Comparison of ENCODE assay signal across 10 cellular contexts in the genomic region with DNA sequence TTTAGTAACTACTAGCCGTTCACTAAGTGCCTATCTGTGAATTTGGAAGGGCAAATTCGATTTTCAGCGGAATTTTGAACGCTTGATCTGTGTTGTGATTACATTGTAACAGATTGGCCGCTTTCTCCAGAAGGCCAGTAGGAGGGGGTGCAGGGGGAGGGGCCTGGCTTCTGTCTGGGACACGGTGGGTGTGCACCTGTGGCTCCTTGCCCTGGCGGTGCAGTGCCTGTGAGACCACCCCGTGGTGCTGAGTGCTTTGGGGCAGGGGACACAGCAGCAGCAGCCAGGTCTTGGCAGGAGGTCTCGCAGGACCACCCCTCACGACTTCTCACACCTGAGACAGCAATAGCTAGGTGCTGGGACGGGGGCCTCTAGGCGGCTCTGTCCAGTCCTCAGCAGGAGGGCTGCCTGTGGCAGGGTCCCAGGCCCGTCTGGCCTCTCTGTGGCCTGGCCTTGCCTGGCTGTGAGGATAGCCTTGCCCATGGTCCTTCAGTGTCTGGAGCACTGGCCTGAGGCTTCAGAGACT. TPM values are rescaled to one million over a fixed set of nuclear protein-coding genes. Genes with fewer than 3 reads are reported as not detected.
DNase-seq lines count a peak whose midpoint lies in the region; ATAC-seq and TF ChIP-seq lines count a peak whose summit lies in the region.
"Had no signal": no experiment of that assay in that cellular context is flagged by ENCODE, and none has a peak within 500 bp of the region (broad histone marks: within the 10 kb centered on the region; RNA-seq: fewer than 3 reads in every experiment).

No MANE protein-coding gene starts in this region.

- H3K4me3 Mint-ChIP-seq in H9 (peak overlapping the region; percentile 95 to 99), WTC11 (peak overlapping the region; percentile 90)

- peak overlapping the region; percentile 71 for H3K9ac ChIP-seq in H9 (ENCODE audit: extremely low read depth, insufficient read length, low read length)
- H3K9ac ChIP-seq in skeletal muscle tissue (ENCODE audit: low read depth in 1 of 3, low read length in 3 of 3), result peak overlapping the region; percentile 71 to 86 (median 85)

- no peak overlapping the region for H2BK12ac ChIP-seq in H9 (ENCODE audit: insufficient read length, low read depth, low read length)

- WGBS in H9 (ENCODE audit: extremely low coverage, insufficient read length, low lambda C conversion rate), result no CpG with 5 or more reads among the region's 13 CpGs

- H3K79me1 ChIP-seq in H9 (ENCODE audit: insufficient read depth, low read depth, low read length, poor library complexity, severe bottlenecking), result peaks cover 9% of the 10 kb centered on the region

- H2BK5ac ChIP-seq in H9 (ENCODE audit: insufficient read length, low read length), result no peak overlapping the region

- TF ChIP-seq CTCF in H9 (conservative IDR thresholded peaks at IDR 0.05), result no peak
- TF ChIP-seq CTCF in WTC11 (IDR thresholded peaks at IDR 0.05), result no peak
- no peak for TF ChIP-seq CTCF in right atrium auricular region (IDR thresholded peaks at IDR 0.05)

- H4K91ac ChIP-seq in H9 (ENCODE audit: insufficient read length, low read depth, low read length), result no peak overlapping the region

- H3K27ac Mint-ChIP-seq in H9, result peak overlapping the region in 2 of 3 experiments; percentile 28 to 97; a peak in 1 of 7 replicates
- H3K27ac Mint-ChIP-seq in WTC11, result peak overlapping the region; percentile 89

- H2AK5ac ChIP-seq in H9 (ENCODE audit: insufficient read length, low read length), result no peak overlapping the region

- no peak overlapping the region for H3K23ac ChIP-seq in H9 (ENCODE audit: insufficient read length, low read depth, low read length)

- H4K8ac ChIP-seq in H9 (replicated peaks; ENCODE audit: insufficient read length, low read depth, low read length), result no peak overlapping the region

- H3K4me1 ChIP-seq in H9 (ENCODE audit: insufficient read depth, low read length) (no peaks in the 10 kb centered on the region; the same call in 1 of the 2 replicates), right atrium auricular region (peaks cover 0 to 36% of the 10 kb centered on the region in 2 donors), skeletal muscle tissue (ENCODE audit: control insufficient read depth in 3 of 3, insufficient read depth in 3 of 3, low read length in 3 of 3) (peaks cover 30 to 50% (median 33%) of the 10 kb centered on the region in 3 donors)

- H3K4me3 ChIP-seq in right atrium auricular region, result peak overlapping the region; percentile 76 to 77
- peak overlapping the region; percentile 75 to 90 (median 87) for H3K4me3 ChIP-seq in skeletal muscle tissue (ENCODE audit: low read length in 3 of 3)

- H3K4me1 Mint-ChIP-seq in H9 (peaks cover 13 to 22% of the 10 kb centered on the region in 2 experiments), WTC11 (peaks cover 8% of the 10 kb centered on the region)

- no peaks in the 10 kb centered on the region for H3K27me3 Mint-ChIP-seq in H9 (ENCODE audit: low read depth)
- no peaks in the 10 kb centered on the region for H3K27me3 Mint-ChIP-seq in WTC11 (ENCODE audit: low read depth)

- DNase-seq in H9 (no peak), WTC11 (ENCODE audit: low spot score) (no peak), right atrium auricular region (ENCODE audit: low spot score) (no peak), CD1c-positive myeloid dendritic cell (ENCODE audit: extremely low spot score) (no peak), AG08396 (ENCODE audit: low spot score) (no peak), kidney tubule cell (ENCODE audit: low spot score) (no peak)

- no peak overlapping the region for H3K27ac ChIP-seq in H9 (ENCODE audit: insufficient read length, low read depth, low read length)
- H3K27ac ChIP-seq in right atrium auricular region, result peak overlapping the region; percentile 71 to 81
- H3K27ac ChIP-seq in skeletal muscle tissue (ENCODE audit: low read depth, low read length), result no peak overlapping the region

- H3T11ph ChIP-seq in H9 (ENCODE audit: low read length), result no peak overlapping the region

- no peak overlapping the region for H4K5ac ChIP-seq in H9 (ENCODE audit: insufficient read length, low read depth, low read length)

- H3K9me3 Mint-ChIP-seq in H9 (peaks cover 4 to 6% of the 10 kb centered on the region in 2 experiments), WTC11 (no peaks in the 10 kb centered on the region)

- no peak overlapping the region for H2BK15ac ChIP-seq in H9 (ENCODE audit: low read depth, low read length)

- CTCF ChIA-PET in WTC11 (lab: Charles Lee), result interaction anchor here (0.5 kb wide), 1 partner anchor 102 kb away, joined by 4 read pairs; no protein-coding TSS in a partner anchor

- ATAC-seq in WTC11, result no peak
- ATAC-seq in GM18502 (IDR thresholded peaks at IDR 0.05; ENCODE audit: poor library complexity, unreplicated experiment), result no peak

- H2BK120ac ChIP-seq in H9 (ENCODE audit: low read depth, low read length, poor library complexity, severe bottlenecking), result no peak overlapping the region

- H3K9me3 ChIP-seq in H9 (ENCODE audit: control insufficient read depth, low read depth, low read length) (no peaks in the 10 kb centered on the region), right atrium auricular region (no peaks in the 10 kb centered on the region), skeletal muscle tissue (ENCODE audit: control insufficient read depth in 3 of 3, low read length in 3 of 3) (no peaks in the 10 kb centered on the region)

- H3K27me3 ChIP-seq in H9 (ENCODE audit: insufficient read depth, low read length), result no peaks in the 10 kb centered on the region
- no peaks in the 10 kb centered on the region for H3K27me3 ChIP-seq in right atrium auricular region
- H3K27me3 ChIP-seq in skeletal muscle tissue (ENCODE audit: control insufficient read depth in 3 of 3, insufficient read depth in 3 of 3, low read length in 3 of 3), result no peaks in the 10 kb centered on the region

- H3K18ac ChIP-seq in H9 (ENCODE audit: insufficient read length, low read depth, low read length), result no peak overlapping the region

- peaks cover 13% of the 10 kb centered on the region for H3K23me2 ChIP-seq in H9 (ENCODE audit: insufficient read length, low read depth, low read length, poor library complexity, severe bottlenecking)

- peaks cover 26 to 44% (median 39%) of the 10 kb centered on the region in 3 experiments for H3K36me3 Mint-ChIP-seq in H9 (ENCODE audit: insufficient read depth in 1 of 3, low read depth in 3 of 3)
- peaks cover 21% of the 10 kb centered on the region for H3K36me3 Mint-ChIP-seq in WTC11

- peaks cover 47% of the 10 kb centered on the region for H3K79me2 ChIP-seq in H9 (ENCODE audit: insufficient read depth, low read length)

- H3K14ac ChIP-seq in H9 (ENCODE audit: insufficient read depth, low read length), result no peak overlapping the region

- no peak overlapping the region for H3K4ac ChIP-seq in H9 (ENCODE audit: low read depth, low read length)

- H2BK20ac ChIP-seq in H9 (ENCODE audit: low read depth, low read length, poor library complexity, severe bottlenecking), result no peak overlapping the region

- peak overlapping the region; percentile 98 for H3K4me2 ChIP-seq in H9 (ENCODE audit: insufficient read depth, insufficient read length, low read length)

- no peak overlapping the region for H3K56ac ChIP-seq in H9 (ENCODE audit: insufficient read length, low read depth, low read length)

- H3K36me3 ChIP-seq in right atrium auricular region (peaks cover 26% of the 10 kb centered on the region), skeletal muscle tissue (ENCODE audit: control insufficient read depth in 3 of 3, insufficient read depth in 3 of 3, low read length in 3 of 3) (peaks cover 17 to 27% (median 23%) of the 10 kb centered on the region in 3 donors)

- POLR2A ChIA-PET in WTC11 (lab: Charles Lee), result no interaction called here

- H4K20me1 ChIP-seq in H9 (ENCODE audit: control insufficient read depth, insufficient read depth, insufficient read length), result peaks cover 5% of the 10 kb centered on the region

- H2AFZ ChIP-seq in H9 (ENCODE audit: low read length), result no peak overlapping the region

TF ChIP-seq in WTC11, 78 proteins besides CTCF, POLR2A, EP300 and RAD21 (continues in another document):
- no peak for TF ChIP-seq ZNF121 (CRISPR knock-in tag; IDR thresholded peaks at IDR 0.05)
- TF ChIP-seq CBFB (CRISPR knock-in tag; IDR thresholded peaks at IDR 0.05; ENCODE audit: low read depth), result no peak
- no peak for TF ChIP-seq ESRRA (CRISPR knock-in tag; IDR thresholded peaks at IDR 0.05; ENCODE audit: borderline replicate concordance)
- no peak for TF ChIP-seq RORB (CRISPR knock-in tag; IDR thresholded peaks at IDR 0.05)
- TF ChIP-seq FOXJ3 (CRISPR knock-in tag; IDR thresholded peaks at IDR 0.05; ENCODE audit: borderline replicate concordance), result no peak
- TF ChIP-seq, protein P1, sequence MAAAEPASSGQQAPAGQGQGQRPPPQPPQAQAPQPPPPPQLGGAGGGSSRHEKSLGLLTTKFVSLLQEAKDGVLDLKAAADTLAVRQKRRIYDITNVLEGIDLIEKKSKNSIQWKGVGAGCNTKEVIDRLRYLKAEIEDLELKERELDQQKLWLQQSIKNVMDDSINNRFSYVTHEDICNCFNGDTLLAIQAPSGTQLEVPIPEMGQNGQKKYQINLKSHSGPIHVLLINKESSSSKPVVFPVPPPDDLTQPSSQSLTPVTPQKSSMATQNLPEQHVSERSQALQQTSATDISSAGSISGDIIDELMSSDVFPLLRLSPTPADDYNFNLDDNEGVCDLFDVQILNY (CRISPR knock-in tag; IDR thresholded peaks at IDR 0.05), result no peak
- no peak for TF ChIP-seq CREB1 (CRISPR knock-in tag; IDR thresholded peaks at IDR 0.05)
- TF ChIP-seq TEAD1 (CRISPR knock-in tag; IDR thresholded peaks at IDR 0.05), result no peak
- TF ChIP-seq FOXK1 (CRISPR knock-in tag; IDR thresholded peaks at IDR 0.05), result no peak

RNA-seq across cellular contexts. Expression of a gene that starts 1.8 kb away (rescaled TPM):
- 286 and 290 TPM in 2 replicates for total RNA-seq in H9 (2021)
- 211 to 229 TPM (median 222 TPM) in 3 replicates for total RNA-seq in WTC11 (2021)
- total RNA-seq in right atrium auricular region, result 10 to 100 TPM; 58.8 to 59.5 TPM
- total RNA-seq in skeletal muscle tissue, result 35.0 TPM

RNA-seq across cellular contexts. Expression of a gene that starts 22.2 kb away (rescaled TPM):
- 5.9 and 6.8 TPM in 2 replicates for total RNA-seq in H9 (2021)
- total RNA-seq in WTC11 (2021), result 15.2 to 18.8 TPM (median 16.5 TPM) in 3 replicates
- total RNA-seq in right atrium auricular region, result 1 to 10 TPM in 1 of 2 donors, under 1 TPM in 1; 0.35 to 2.4 TPM
- total RNA-seq in skeletal muscle tissue, result 1.0 TPM

RNA-seq across cellular contexts. Expression of a gene that starts 40.4 kb away (rescaled TPM):
- total RNA-seq in H9 (2021) (58.8 and 65.0 TPM in 2 replicates), WTC11 (2021) (63.0 to 66.3 TPM (median 66.2 TPM) in 3 replicates), right atrium auricular region (10 to 100 TPM; 72.8 to 73.7 TPM), skeletal muscle tissue (48.5 TPM)

RNA-seq across cellular contexts. Expression of a gene that starts 40.5 kb away (rescaled TPM):
- total RNA-seq in H9 (2021) (29.4 and 29.7 TPM in 2 replicates), WTC11 (2021) (31.1 to 39.1 TPM (median 35.9 TPM) in 3 replicates), right atrium auricular region (10 to 100 TPM; 31.8 to 46.7 TPM), skeletal muscle tissue (18.3 TPM)

RNA-seq across cellular contexts. Expression of a gene that starts 55.4 kb away (rescaled TPM):
- not detected in 2 replicates for total RNA-seq in H9 (2021)
- 0.31 to 1.5 TPM (median 0.94 TPM) in 3 replicates for total RNA-seq in WTC11 (2021)
- total RNA-seq in right atrium auricular region, result under 1 TPM in 1 of 2 donors, not detected in 1; 0.63 TPM
- not detected for total RNA-seq in skeletal muscle tissue
- total RNA-seq: renal cortical epithelial cell; T-helper 2 cell treated with Interferon-gamma antibody and Interleukin-4, amounts not matched to agents 100 ng/mL and 5 ng/mL, for 36 hours had no signal

Comparison
In these comparisons a context has a peak if more than half of its experiments do, and no peak if none do; other contexts are left out.
1. H3K27ac ChIP-seq: peak in right atrium auricular region (2 of 2); none in H9 (single experiment) and skeletal muscle tissue (single experiment).